ENCODE assay signal across 27 cellular contexts in the genomic region with DNA sequence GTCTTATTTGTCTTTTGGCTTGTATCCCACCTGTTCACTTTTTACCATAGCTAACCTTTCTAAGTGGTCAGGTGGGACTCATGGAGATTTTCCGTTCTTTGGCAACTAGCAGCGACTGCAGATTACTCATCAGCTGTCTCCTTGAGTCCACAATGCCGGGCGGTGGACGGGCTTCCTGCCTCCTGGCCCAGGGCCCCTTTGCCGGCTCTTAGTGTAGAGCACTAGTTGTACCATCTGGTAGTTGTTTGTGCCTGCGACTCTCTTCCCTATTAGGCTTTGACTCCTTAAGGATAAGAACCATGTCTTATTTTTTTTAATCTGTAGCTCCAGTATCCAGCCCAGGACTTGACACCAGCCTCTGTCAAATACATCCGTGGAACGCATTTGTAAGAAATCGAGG.
"Had no signal": no experiment of that assay in that cellular context is flagged by ENCODE, and none has a peak within 500 bp of the region (broad histone marks: within the 10 kb centered on the region; RNA-seq: fewer than 3 reads in every experiment).

No MANE protein-coding gene starts in this region.

- H3K4me1 Mint-ChIP-seq: activated CD4-positive, alpha-beta memory T cell treated with anti-CD3 and anti-CD28 coated beads, Interleukin-2, amount 10 ng/mL, durations not matched to agents 7 days and 5 days; activated CD4-positive, alpha-beta T cell treated with anti-CD3 and anti-CD28 coated beads for 36 hours; activated naive CD4-positive, alpha-beta T cell treated with anti-CD3 and anti-CD28 coated beads, Interleukin-2, amount 10 ng/mL, durations not matched to agents 7 days and 5 days; activated naive CD8-positive, alpha-beta T cell treated with anti-CD3 and anti-CD28 coated beads for 36 hours; T-cell had no signal

- H3K4me3 Mint-ChIP-seq: activated CD4-positive, alpha-beta memory T cell treated with anti-CD3 and anti-CD28 coated beads, Interleukin-2, amount 10 ng/mL, durations not matched to agents 7 days and 5 days; activated CD4-positive, alpha-beta T cell treated with anti-CD3 and anti-CD28 coated beads for 36 hours; activated naive CD4-positive, alpha-beta T cell treated with anti-CD3 and anti-CD28 coated beads, Interleukin-2, amount 10 ng/mL, durations not matched to agents 7 days and 5 days; activated naive CD8-positive, alpha-beta T cell treated with anti-CD3 and anti-CD28 coated beads for 36 hours; activated T-cell treated with anti-CD3 and anti-CD28 coated beads, Interleukin-2, amount 50 U/mL, for 72 hours; T-cell had no signal

- H3K27me3 ChIP-seq: brain microvascular endothelial cell, cardiac muscle cell had no signal

- H3K27ac Mint-ChIP-seq: activated CD4-positive, alpha-beta memory T cell treated with anti-CD3 and anti-CD28 coated beads, Interleukin-2, amount 10 ng/mL, durations not matched to agents 7 days and 5 days; activated CD4-positive, alpha-beta T cell treated with anti-CD3 and anti-CD28 coated beads for 36 hours; activated naive CD4-positive, alpha-beta T cell treated with anti-CD3 and anti-CD28 coated beads, Interleukin-2, amount 10 ng/mL, durations not matched to agents 7 days and 5 days; activated naive CD8-positive, alpha-beta T cell treated with anti-CD3 and anti-CD28 coated beads for 36 hours; activated T-cell treated with anti-CD3 and anti-CD28 coated beads, Interleukin-2, amount 50 U/mL, for 72 hours; activated T-helper 2 cell treated with anti-CD3 and anti-CD28 coated beads, Interferon-gamma antibody, Interleukin-2, Interleukin-4, amounts not matched to agents 10 μg/mL and 5 μg/mL and 100 μg/mL, durations not matched to agents 14 hours and 24 hours and 36 hours; T-cell had no signal

- ATAC-seq: activated CD4-positive, alpha-beta T cell treated with anti-CD3 and anti-CD28 coated beads for 36 hours; activated T-cell treated with anti-CD3 and anti-CD28 coated beads, Interleukin-2, amount 50 U/mL, for 72 hours; Panc1; Right ventricle myocardium inferior; T-cell had no signal

- H3K36me3 Mint-ChIP-seq: activated naive CD4-positive, alpha-beta T cell treated with anti-CD3 and anti-CD28 coated beads, Interleukin-2, amount 10 ng/mL, durations not matched to agents 7 days and 5 days; activated naive CD8-positive, alpha-beta T cell treated with anti-CD3 and anti-CD28 coated beads for 36 hours; T-cell had no signal

- DNase-seq: activated CD4-positive, alpha-beta memory T cell treated with anti-CD3 and anti-CD28 coated beads, Interleukin-2, amount 10 ng/mL, durations not matched to agents 7 days and 5 days; activated CD4-positive, alpha-beta T cell treated with anti-CD3 and anti-CD28 coated beads for 36 hours; activated CD4-positive, alpha-beta T cell treated with anti-CD3 and anti-CD28 coated beads, Interleukin-2, amount 50 U/mL, for 1 hour; activated CD8-positive, alpha-beta memory T cell treated with anti-CD3 and anti-CD28 coated beads, Interleukin-2, amount 50 U/mL, for 4 hours; activated gamma-delta T cell treated with Interleukin-2 at 50 U/mL for 16 hours; activated naive CD4-positive, alpha-beta T cell treated with anti-CD3 and anti-CD28 coated beads, Interleukin-2, amount 10 ng/mL, durations not matched to agents 7 days and 5 days; activated naive CD8-positive, alpha-beta T cell treated with anti-CD3 and anti-CD28 coated beads for 36 hours; activated T-cell treated with anti-CD3 and anti-CD28 coated beads, Interleukin-2, amount 50 U/mL, for 72 hours; brain microvascular endothelial cell; Kasumi-1; KBM-7; NCI-H1105 treated with DMSO at 0.1 percent for 48 hours; NCI-H1436 treated with DMSO at 0.1 percent for 48 hours; NCI-H187 treated with DMSO at 0.1 percent for 48 hours; NCI-H2081 treated with DMSO at 0.1 percent for 48 hours; NCI-H510A treated with DMSO at 0.1 percent for 48 hours; NCI-H748 treated with DMSO at 0.1 percent for 48 hours; OCI-M1; RPMI8226; T-cell; T-helper 2 cell; T1000 had no signal

- H3K27me3 Mint-ChIP-seq: activated CD4-positive, alpha-beta memory T cell treated with anti-CD3 and anti-CD28 coated beads, Interleukin-2, amount 10 ng/mL, durations not matched to agents 7 days and 5 days; activated CD4-positive, alpha-beta T cell treated with anti-CD3 and anti-CD28 coated beads for 36 hours; activated naive CD4-positive, alpha-beta T cell treated with anti-CD3 and anti-CD28 coated beads, Interleukin-2, amount 10 ng/mL, durations not matched to agents 7 days and 5 days; activated naive CD8-positive, alpha-beta T cell treated with anti-CD3 and anti-CD28 coated beads for 36 hours; T-cell had no signal

- H3K36me3 ChIP-seq: brain microvascular endothelial cell, cardiac muscle cell had no signal

- H3K4me3 ChIP-seq: cardiac muscle cell, SK-N-MC had no signal

- H3K27ac ChIP-seq: brain microvascular endothelial cell, cardiac muscle cell, SK-N-MC had no signal

- H3K9me3 Mint-ChIP-seq: activated CD4-positive, alpha-beta memory T cell treated with anti-CD3 and anti-CD28 coated beads, Interleukin-2, amount 10 ng/mL, durations not matched to agents 7 days and 5 days; activated naive CD4-positive, alpha-beta T cell treated with anti-CD3 and anti-CD28 coated beads, Interleukin-2, amount 10 ng/mL, durations not matched to agents 7 days and 5 days; activated naive CD8-positive, alpha-beta T cell treated with anti-CD3 and anti-CD28 coated beads for 36 hours; activated T-cell treated with anti-CD3 and anti-CD28 coated beads, Interleukin-2, amount 50 U/mL, for 72 hours; activated T-helper 2 cell treated with anti-CD3 and anti-CD28 coated beads, Interferon-gamma antibody, Interleukin-2, Interleukin-4, amounts not matched to agents 10 μg/mL and 5 μg/mL and 100 μg/mL, durations not matched to agents 14 hours and 24 hours and 36 hours; T-cell had no signal
